9 cellular contexts compared by ENCODE assay signal in genomic region chr22:32644252-32645100, GRCh38.
DNase-seq lines count a peak whose midpoint lies in the region; ATAC-seq and TF ChIP-seq lines count a peak whose summit lies in the region.
"Had no signal": no experiment of that assay in that cellular context is flagged by ENCODE, and none has a peak within 500 bp of the region (broad histone marks: within the 10 kb centered on the region; RNA-seq: fewer than 3 reads in every experiment).

No MANE protein-coding gene starts in this region.

- no peak overlapping the region for H3K4me2 ChIP-seq in SK-N-SH
- H3K4me2 ChIP-seq: A549 had no signal

- POLR2A ChIA-PET in SK-N-SH (lab: Yijun Ruan, JAX) = no interaction called here

- H3K4me1 ChIP-seq in SK-N-SH (ENCODE audit: control insufficient read depth in 1 of 2, insufficient read depth in 2 of 2, low read depth in 1 of 2, low read length in 1 of 2) = peaks cover 0 to 2% of the 10 kb centered on the region in 2 experiments; a peak in 1 of 4 replicates
- H3K4me1 ChIP-seq: A549 had no signal

- no peak overlapping the region for H3K9ac ChIP-seq in SK-N-SH

- H3K27me3 ChIP-seq in SK-N-SH (ENCODE audit: insufficient read depth) = no peaks in the 10 kb centered on the region

- no peaks in the 10 kb centered on the region for H4K20me1 ChIP-seq in SK-N-SH (ENCODE audit: insufficient read depth)

- no peak overlapping the region for H3K4me3 ChIP-seq in SK-N-SH (ENCODE audit: low read depth in 2 of 2, low read length in 1 of 2)
- H3K4me3 ChIP-seq: A549 had no signal

- TF ChIP-seq EP300 in SK-N-SH (IDR thresholded peaks at IDR 0.05; ENCODE audit: borderline replicate concordance in 1 of 2, low read depth in 1 of 2, low read length in 1 of 2) = no peak

- no peaks in the 10 kb centered on the region for H3K9me2 ChIP-seq in SK-N-SH

- H2AFZ ChIP-seq in SK-N-SH (ENCODE audit: low read depth) = no peak overlapping the region

- no peak for TF ChIP-seq RAD21 in SK-N-SH (IDR thresholded peaks at IDR 0.05; ENCODE audit: low read length)

- H3K36me3 ChIP-seq in SK-N-SH (replicated peaks in 1 of 2; ENCODE audit: control insufficient read depth in 1 of 2, insufficient read depth in 2 of 2, low read length in 1 of 2) = no peaks in the 10 kb centered on the region

- no peaks in the 10 kb centered on the region for H3F3A ChIP-seq in SK-N-SH (replicated peaks; ENCODE audit: insufficient read depth)

- no peak overlapping the region for H3K27ac ChIP-seq in SK-N-SH (ENCODE audit: low read depth in 2 of 2, low read length in 1 of 2)
- H3K27ac ChIP-seq: A549 had no signal

- no peaks in the 10 kb centered on the region for H3K9me3 ChIP-seq in SK-N-SH
- H3K9me3 ChIP-seq: A549 had no signal

- no peak for TF ChIP-seq CTCF in SK-N-SH (IDR thresholded peaks at IDR 0.05)

- no peak for ATAC-seq in GM18868 (IDR thresholded peaks at IDR 0.05; ENCODE audit: unreplicated experiment)
- ATAC-seq: A549 had no signal

- peak in 2 of 3 experiments; percentile 17 to 24 for DNase-seq in NCI-H1417 (lab: John Stamatoyannopoulos, UW)
- no peak for DNase-seq in NCI-H1417 treated with DMSO at 0.1 percent for 48 hours (lab: John Stamatoyannopoulos, UW)
- DNase-seq in activated naive CD4-positive, alpha-beta T cell treated with anti-CD3 and anti-CD28 coated beads, Interleukin-2, amount 50 U/mL, for 16 hours = peak; percentile 27
- DNase-seq in islet precursor cell = peak; percentile 89
- DNase-seq in stimulated activated CD4-positive, alpha-beta T cell treated with anti-CD3 and anti-CD28 coated beads, Interleukin-2, amount 100 ng/mL, for 48 hours = peak; percentile 3 to 19
- no peak for DNase-seq in NCI-H1436 treated with DMSO at 0.1 percent for 48 hours (lab: John Stamatoyannopoulos, UW)
- DNase-seq in SK-N-SH = no peak

- CTCF ChIA-PET in SK-N-SH (lab: Yijun Ruan, JAX) = interaction anchor here (1.0 to 2.5 kb wide), 2 partner anchors 16 to 342 kb away, joined by 3 to 9 read pairs; no protein-coding TSS in a partner anchor

- no peaks in the 10 kb centered on the region for H3K79me2 ChIP-seq in SK-N-SH (ENCODE audit: insufficient read depth)

- 64% methylated on average over 12 of the region's 14 CpGs for WGBS in SK-N-SH (ENCODE audit: low lambda C conversion rate)

TF ChIP-seq in SK-N-SH, 30 proteins besides CTCF, POLR2A, EP300 and RAD21:
- TF ChIP-seq JUND (IDR thresholded peaks at IDR 0.05) (no peak), RCOR1 (IDR thresholded peaks at IDR 0.05; ENCODE audit: low read length) (no peak), IRF3 (IDR thresholded peaks at IDR 0.05; ENCODE audit: low read depth, low read length) (no peak), GATA2 (CRISPR knock-in tag; IDR thresholded peaks at IDR 0.05) (no peak), ELF1 (IDR thresholded peaks at IDR 0.05) (no peak), TCF12 (IDR thresholded peaks at IDR 0.05) (no peak), MAX (IDR thresholded peaks at IDR 0.05; ENCODE audit: low read depth) (no peak), SMC3 (IDR thresholded peaks at IDR 0.05; ENCODE audit: low read depth, low read length) (no peak), CHD2 (IDR thresholded peaks at IDR 0.05; ENCODE audit: low read length, partially characterized antibody) (no peak), FOXJ3 (CRISPR knock-in tag; IDR thresholded peaks at IDR 0.05) (no peak), FOXM1 (IDR thresholded peaks at IDR 0.05; ENCODE audit: low read depth) (no peak)
TF ChIP-seq in SK-N-SH: peak in this region for 0.

Comparison
In these comparisons a context has a peak if more than half of its experiments do, and no peak if none do; other contexts are left out.
1. DNase-seq: peak in NCI-H1417 (2 of 3), activated naive CD4-positive, alpha-beta T cell treated with anti-CD3 and anti-CD28 coated beads, Interleukin-2, amount 50 U/mL, for 16 hours (single experiment), islet precursor cell (single experiment) and stimulated activated CD4-positive, alpha-beta T cell treated with anti-CD3 and anti-CD28 coated beads, Interleukin-2, amount 100 ng/mL, for 48 hours (2 of 2); none in NCI-H1417 treated with DMSO at 0.1 percent for 48 hours (single experiment), NCI-H1436 treated with DMSO at 0.1 percent for 48 hours (single experiment) and SK-N-SH (single experiment).